Comparison of ENCODE assay signal across 12 cellular contexts in the genomic region with DNA sequence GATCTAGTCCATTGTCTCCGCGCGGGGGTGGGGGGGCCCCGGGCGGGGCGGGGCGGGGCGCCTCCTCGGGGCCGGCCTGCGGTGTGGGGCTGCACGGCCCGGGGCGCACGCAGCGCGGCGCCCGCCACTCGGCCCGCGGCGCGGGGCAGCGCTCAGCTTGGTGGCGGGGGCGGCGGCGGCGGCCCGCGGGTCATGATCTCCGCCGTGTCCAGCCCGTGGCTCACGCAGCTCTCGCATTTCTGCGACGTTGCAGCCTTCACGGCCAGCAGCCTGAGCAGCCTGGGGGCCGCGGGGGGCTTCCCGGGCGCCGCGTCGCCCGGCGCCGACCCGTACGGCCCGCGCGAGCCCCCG. TPM values are rescaled to one million over a fixed set of nuclear protein-coding genes. Genes with fewer than 3 reads are reported as not detected.
A peak's percentile ranks its signal among the peaks of the same experiment; 100 is the strongest.
DNase-seq lines count a peak whose midpoint lies in the region; ATAC-seq and TF ChIP-seq lines count a peak whose summit lies in the region.
"Had no signal": no experiment of that assay in that cellular context is flagged by ENCODE, and none has a peak within 500 bp of the region (broad histone marks: within the 10 kb centered on the region; RNA-seq: fewer than 3 reads in every experiment).

A gene (plus strand): TSS at position 127 of the 351 bp plus-strand sequence. CDS start 66 bp downstream, at position 193.

- DNase-seq in BJ (ENCODE audit: low read depth) (no peak), HFF-Myc (ENCODE audit: extremely low read depth, low read depth) (no peak), mammary epithelial cell (no peak), neural crest cell (ENCODE audit: low read depth, low spot score) (no peak), mucosa of descending colon (no peak), NCI-H1694 treated with DMSO at 0.1 percent for 48 hours (lab: John Stamatoyannopoulos, UW) (no peak), RKO (ENCODE audit: low spot score) (no peak), PC-9 (no peak)
- DNase-seq: GOT3 had no signal

- H3K4me2 ChIP-seq in mammary epithelial cell (ENCODE audit: insufficient read depth, low read depth, low read length) (peak within 1 kb of the TSS; percentile 57), PC-9 (no peak within 1 kb of the TSS; the same call in 1 of the 2 replicates)

- peaks cover 15% of the 10 kb centered on the region for H3K4me1 Mint-ChIP-seq in neural crest cell

- CTCF ChIA-PET in BJ (lab: Yijun Ruan, JAX) = no interaction called here
- CTCF ChIA-PET in mammary epithelial cell (lab: Charles Lee; ENCODE audit: low non-redundant PET) = no interaction called here
- CTCF ChIA-PET in PC-9 (lab: Charles Lee) = no interaction called here

- in situ Hi-C loops in mammary epithelial cell (cut with MboI; ENCODE audit: low sequenced_read_pairs in 2 of 2) = no loop called here

- no peak for ATAC-seq in mucosa of descending colon
- ATAC-seq: left lung had no signal

- H3K79me2 ChIP-seq in mammary epithelial cell (ENCODE audit: insufficient read depth, low read length) = no peaks in the 10 kb centered on the region
- H3K79me2 ChIP-seq in PC-9 (ENCODE audit: low read depth) = no peaks in the 10 kb centered on the region

- intact Hi-C loops in mammary epithelial cell (cut with micrococcal nuclease) (no loop called here), mucosa of descending colon (cut with DNase I, micrococcal nuclease) (no loop called here), PC-9 (cut with micrococcal nuclease; ENCODE audit: unreplicated experiment) (loop anchor here (10.0 kb wide), 1 partner anchor 124 kb away; no protein-coding TSS in a partner anchor)

- H3K27me3 ChIP-seq in BJ (ENCODE audit: control insufficient read depth, insufficient read depth, low read length) (peaks cover 25% of the 10 kb centered on the region), mammary epithelial cell (ENCODE audit: insufficient read depth, low read length) (peaks cover 21% of the 10 kb centered on the region), PC-9 (ENCODE audit: insufficient read depth, low read depth) (peaks cover 25% of the 10 kb centered on the region)

- H3K4me1 ChIP-seq in mammary epithelial cell (ENCODE audit: insufficient read depth, low read length) (peaks cover 17% of the 10 kb centered on the region), mucosa of descending colon (ENCODE audit: low read depth) (peaks cover 12% of the 10 kb centered on the region), PC-9 (replicated peaks; ENCODE audit: insufficient read depth) (no peaks in the 10 kb centered on the region)

- H2AFZ ChIP-seq in mammary epithelial cell (ENCODE audit: low read depth, low read length) (no peak within 1 kb of the TSS), PC-9 (no peak within 1 kb of the TSS)

- TF ChIP-seq CTCF in BJ (IDR thresholded peaks at IDR 0.05; ENCODE audit: insufficient read depth, low read depth, low read length) = no peak
- no peak for TF ChIP-seq CTCF in HFF-Myc (IDR thresholded peaks at IDR 0.05; ENCODE audit: low read depth, low read length, missing control alignments)
- no peak for TF ChIP-seq CTCF in mammary epithelial cell (conservative IDR thresholded peaks at IDR 0.05 in 1 of 2, IDR thresholded peaks at IDR 0.05 in 1 of 2; ENCODE audit: extremely low read depth in 1 of 2, insufficient read depth in 1 of 2, low read depth in 1 of 2, low read length in 2 of 2)
- no peak for TF ChIP-seq CTCF in neural crest cell (conservative IDR thresholded peaks at IDR 0.05)
- no peak for TF ChIP-seq CTCF in mucosa of descending colon (IDR thresholded peaks at IDR 0.05)
- TF ChIP-seq CTCF in PC-9 (conservative IDR thresholded peaks at IDR 0.05) = no peak

- WGBS in mammary epithelial cell (ENCODE audit: low coverage, missing lambda C conversion rate) = no CpG with 5 or more reads among the region's 56 CpGs

- no peaks in the 10 kb centered on the region for H3K36me3 Mint-ChIP-seq in neural crest cell (ENCODE audit: low read depth)

- H3K9ac ChIP-seq in mammary epithelial cell (ENCODE audit: insufficient read depth, low read length) = no peak within 1 kb of the TSS

- H3K27me3 Mint-ChIP-seq in neural crest cell (ENCODE audit: low read depth) = peaks cover 87% of the 10 kb centered on the region

- H3K27ac ChIP-seq in mammary epithelial cell (ENCODE audit: insufficient read depth, low read depth, low read length) = no peak within 1 kb of the TSS
- H3K27ac ChIP-seq in PC-9 = no peak within 1 kb of the TSS
- H3K27ac ChIP-seq: cardiac muscle cell, left lung had no signal

- dilution Hi-C loops in mammary epithelial cell (cut with HindIII; ENCODE audit: low sequenced_read_pairs) = no loop called here

- H4K20me1 ChIP-seq in mammary epithelial cell (ENCODE audit: insufficient read depth, low read length) = no peaks in the 10 kb centered on the region
- no peaks in the 10 kb centered on the region for H4K20me1 ChIP-seq in PC-9 (ENCODE audit: insufficient read depth)

- POLR2A ChIA-PET in BJ (lab: Charles Lee) (no interaction called here), PC-9 (lab: Charles Lee; ENCODE audit: unreplicated experiment) (no interaction called here)

- no peaks in the 10 kb centered on the region for H3K9me3 Mint-ChIP-seq in neural crest cell

- H3K4me3 ChIP-seq in BJ (ENCODE audit: low read depth, low read length) (peak within 1 kb of the TSS; percentile 21), HFF-Myc (replicated peaks; ENCODE audit: low read depth, low read length) (peak within 1 kb of the TSS; percentile 44), mammary epithelial cell (replicated peaks in 1 of 3; ENCODE audit: insufficient read depth in 1 of 3, low read depth in 2 of 3, low read length in 3 of 3) (no peak within 1 kb of the TSS), mucosa of descending colon (no peak within 1 kb of the TSS), PC-9 (no peak within 1 kb of the TSS)
- H3K4me3 ChIP-seq: cardiac muscle cell, left lung had no signal

- H3K9me2 ChIP-seq in PC-9 (ENCODE audit: insufficient read depth) = no peaks in the 10 kb centered on the region

- no peaks in the 10 kb centered on the region for H3F3A ChIP-seq in PC-9 (ENCODE audit: insufficient read depth, low read depth)

- peak within 1 kb of the TSS; percentile 76 for H3K4me3 Mint-ChIP-seq in neural crest cell

- no peak within 1 kb of the TSS for H3K27ac Mint-ChIP-seq in neural crest cell (ENCODE audit: unreplicated experiment)

- H3K36me3 ChIP-seq in BJ (ENCODE audit: control insufficient read depth, insufficient read depth, low read length) (no peaks in the 10 kb centered on the region), mammary epithelial cell (ENCODE audit: insufficient read depth, low read length) (no peaks in the 10 kb centered on the region), mucosa of descending colon (ENCODE audit: low read depth) (no peaks in the 10 kb centered on the region), PC-9 (ENCODE audit: low read depth) (no peaks in the 10 kb centered on the region)
- H3K36me3 ChIP-seq: cardiac muscle cell, left lung had no signal

- BruUV-seq in mammary epithelial cell (replicated peaks; lab: Mats Ljungman, UMichigan) (no TSS peak), PC-9 (replicated peaks; lab: Mats Ljungman, UMichigan) (no TSS peak)

- H3K9me3 ChIP-seq in mammary epithelial cell (replicated peaks; ENCODE audit: insufficient read depth, low read length) (no peaks in the 10 kb centered on the region), mucosa of descending colon (no peaks in the 10 kb centered on the region), PC-9 (ENCODE audit: insufficient read depth, low read depth) (no peaks in the 10 kb centered on the region)
- H3K9me3 ChIP-seq: left lung had no signal

RNA-seq across cellular contexts. Expression of the gene that starts here (rescaled TPM):
- polyA plus RNA-seq in BJ (2011; rRNA removed) = not detected in 2 replicates
- polyA minus RNA-seq in BJ (2011; rRNA and poly(A)+ RNA removed) = not detected in 2 replicates
- total RNA-seq in mammary epithelial cell = under 1 TPM in 1 of 2 donors, not detected in 1; 0.17 TPM
- not detected for polyA plus RNA-seq in mammary epithelial cell
- not detected for polyA minus RNA-seq in mammary epithelial cell
- not detected in 2 replicates for total RNA-seq in neural crest cell
- 1 to 10 TPM in 2 of 3 donors, under 1 TPM in 1; 0.90 to 4.1 (median 2.9) TPM for total RNA-seq in mucosa of descending colon
- total RNA-seq in PC-9 (2021) = 0.74 and 2.4 TPM in 2 replicates
- total RNA-seq: T-helper 1 cell treated with Interleukin-12 subunit alpha and Interleukin-12 subunit beta and Interleukin-4 antibody, amounts not matched to agents 30 ng/mL and 1 ng/mL, for 36 hours had no signal

Comparison
In these comparisons a context has a peak if more than half of its experiments do, and no peak if none do; other contexts are left out.
1. H3K4me3 ChIP-seq: peak in BJ (single experiment) and HFF-Myc (single experiment); none in mammary epithelial cell (0 of 3), mucosa of descending colon (single experiment) and PC-9 (single experiment).